ENCODE assay signal across 14 cellular contexts in the genomic region with DNA sequence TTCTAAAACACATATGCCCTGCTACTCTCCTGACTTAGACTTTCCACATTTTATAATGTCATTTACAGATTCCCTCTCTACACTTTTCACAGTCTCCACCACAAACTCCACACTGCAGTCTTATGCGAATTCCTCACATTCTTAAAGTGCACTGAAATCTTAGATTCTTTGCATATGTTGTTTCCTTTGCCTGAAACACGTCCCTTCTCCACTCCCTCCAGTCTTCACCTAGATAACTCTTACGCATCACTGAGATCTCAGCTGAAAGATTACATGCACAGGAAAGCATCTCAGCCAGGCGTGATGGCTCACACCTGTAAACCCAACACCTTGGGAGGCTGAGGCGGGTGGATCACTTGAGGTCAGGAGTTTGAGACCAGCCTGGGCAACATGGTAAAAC. TPM values are rescaled to one million over a fixed set of nuclear protein-coding genes. Genes with fewer than 3 reads are reported as not detected.
DNase-seq lines count a peak whose midpoint lies in the region; ATAC-seq and TF ChIP-seq lines count a peak whose summit lies in the region.
"Had no signal": no experiment of that assay in that cellular context is flagged by ENCODE, and none has a peak within 500 bp of the region (broad histone marks: within the 10 kb centered on the region; RNA-seq: fewer than 3 reads in every experiment).

No MANE protein-coding gene starts in this region.

- no peaks in the 10 kb centered on the region for H3K27me3 Mint-ChIP-seq in CD4-positive, alpha-beta T cell
- H3K27me3 Mint-ChIP-seq in effector memory CD8-positive, alpha-beta T cell = no peaks in the 10 kb centered on the region
- no peaks in the 10 kb centered on the region for H3K27me3 Mint-ChIP-seq in natural killer cell treated with Interleukin-12 subunit alpha and Interleukin-12 subunit beta and Interleukin-15 and Interleukin-18, amount 100 ng/mL, for 72 hours

- H3K36me3 ChIP-seq in OCI-LY7 (ENCODE audit: insufficient read depth, low read length) = peaks cover 6% of the 10 kb centered on the region; the same call in 1 of the 2 replicates
- H3K36me3 ChIP-seq in effector memory CD4-positive, alpha-beta T cell (ENCODE audit: control insufficient read depth, insufficient read depth, low read length) = no peaks in the 10 kb centered on the region
- H3K36me3 ChIP-seq: neural progenitor cell had no signal

- no peak overlapping the region for H3K4me3 Mint-ChIP-seq in CD4-positive, alpha-beta T cell
- H3K4me3 Mint-ChIP-seq in effector memory CD8-positive, alpha-beta T cell = no peak overlapping the region
- no peak overlapping the region for H3K4me3 Mint-ChIP-seq in natural killer cell treated with Interleukin-12 subunit alpha and Interleukin-12 subunit beta and Interleukin-15 and Interleukin-18, amount 100 ng/mL, for 72 hours
- H3K4me3 Mint-ChIP-seq: neural progenitor cell had no signal

- ATAC-seq in CD4-positive, alpha-beta T cell (ENCODE audit: poor library complexity) = no peak
- no peak for ATAC-seq in effector memory CD8-positive, alpha-beta T cell (replicated peaks)
- no peak for ATAC-seq in natural killer cell treated with Interleukin-12 subunit alpha and Interleukin-12 subunit beta and Interleukin-15 and Interleukin-18, amount 100 ng/mL, for 72 hours
- ATAC-seq: Panc1 had no signal

- H3K27ac Mint-ChIP-seq in CD4-positive, alpha-beta T cell = peak overlapping the region; percentile 87
- H3K27ac Mint-ChIP-seq in effector memory CD8-positive, alpha-beta T cell = peak overlapping the region; percentile 1 to 75
- peak overlapping the region; percentile 14 to 31 for H3K27ac Mint-ChIP-seq in natural killer cell treated with Interleukin-12 subunit alpha and Interleukin-12 subunit beta and Interleukin-15 and Interleukin-18, amount 100 ng/mL, for 72 hours
- H3K27ac Mint-ChIP-seq: neural progenitor cell had no signal

- no peaks in the 10 kb centered on the region for H3K9me2 ChIP-seq in OCI-LY7 (ENCODE audit: insufficient read depth, low read length)

- peaks cover 6% of the 10 kb centered on the region for H3K79me2 ChIP-seq in OCI-LY7 (ENCODE audit: insufficient read depth, low read depth, low read length)

- H3K27me3 ChIP-seq in CD4-positive, alpha-beta T cell (ENCODE audit: control insufficient read depth, insufficient read depth, low read length) = no peaks in the 10 kb centered on the region
- no peaks in the 10 kb centered on the region for H3K27me3 ChIP-seq in effector memory CD4-positive, alpha-beta T cell (replicated peaks; ENCODE audit: control insufficient read depth, insufficient read depth, low read length, poor library complexity, severe bottlenecking)

- H3K9me3 Mint-ChIP-seq in CD4-positive, alpha-beta T cell = no peaks in the 10 kb centered on the region
- no peaks in the 10 kb centered on the region for H3K9me3 Mint-ChIP-seq in effector memory CD8-positive, alpha-beta T cell
- no peaks in the 10 kb centered on the region for H3K9me3 Mint-ChIP-seq in natural killer cell treated with Interleukin-12 subunit alpha and Interleukin-12 subunit beta and Interleukin-15 and Interleukin-18, amount 100 ng/mL, for 72 hours
- H3K9me3 Mint-ChIP-seq: neural progenitor cell had no signal

- 0 out of 2 replicates have a peak overlapping the region, but pooled peaks have one; percentile 21 for H2AFZ ChIP-seq in OCI-LY7 (ENCODE audit: low read length)
- H2AFZ ChIP-seq: neural progenitor cell had no signal

- BruUV-seq in OCI-LY7 (replicated peaks; lab: Mats Ljungman, UMichigan) = no TSS peak

- POLR2A ChIA-PET in CD4-positive, alpha-beta T cell (lab: Charles Lee) = interaction anchor here (1.3 kb wide), 1 partner anchor 37 kb away, joined by 5 read pairs; a partner anchor contains a TSS
- POLR2A ChIA-PET in OCI-LY7 (lab: Charles Lee) = no interaction called here

- peaks cover 20% of the 10 kb centered on the region for H3K36me3 Mint-ChIP-seq in CD4-positive, alpha-beta T cell (ENCODE audit: low read depth)
- H3K36me3 Mint-ChIP-seq in effector memory CD8-positive, alpha-beta T cell (ENCODE audit: insufficient read depth) = peaks cover 28% of the 10 kb centered on the region
- H3K36me3 Mint-ChIP-seq in natural killer cell treated with Interleukin-12 subunit alpha and Interleukin-12 subunit beta and Interleukin-15 and Interleukin-18, amount 100 ng/mL, for 72 hours = peaks cover 4% of the 10 kb centered on the region
- H3K36me3 Mint-ChIP-seq: neural progenitor cell had no signal

- intact Hi-C loops in CD4-positive, alpha-beta T cell (cut with DNase I, micrococcal nuclease) = no loop called here
- intact Hi-C loops in OCI-LY7 (cut with micrococcal nuclease; ENCODE audit: unreplicated experiment) = no loop called here

- no peak for TF ChIP-seq CTCF in CD4-positive, alpha-beta T cell (IDR thresholded peaks at IDR 0.05)
- TF ChIP-seq CTCF in OCI-LY7 (conservative IDR thresholded peaks at IDR 0.05; ENCODE audit: low read length) = no peak

- peaks cover 55% of the 10 kb centered on the region for H3K4me1 Mint-ChIP-seq in CD4-positive, alpha-beta T cell (ENCODE audit: low read depth)
- peaks cover 39 to 46% of the 10 kb centered on the region in 2 donors for H3K4me1 Mint-ChIP-seq in effector memory CD8-positive, alpha-beta T cell (ENCODE audit: low read depth in 2 of 2)
- H3K4me1 Mint-ChIP-seq in natural killer cell treated with Interleukin-12 subunit alpha and Interleukin-12 subunit beta and Interleukin-15 and Interleukin-18, amount 100 ng/mL, for 72 hours (ENCODE audit: low read depth in 2 of 2) = peaks cover 40 to 41% of the 10 kb centered on the region in 2 donors

- CTCF ChIA-PET in CD4-positive, alpha-beta T cell (lab: Charles Lee) = no interaction called here
- CTCF ChIA-PET in OCI-LY7 (lab: Charles Lee; ENCODE audit: unreplicated experiment) = no interaction called here

- DNase-seq in CD4-positive, alpha-beta T cell = no peak
- DNase-seq in OCI-LY7 (ENCODE audit: low spot score) (peak; percentile 49), C1 segment of cervical spinal cord (lab: John Stamatoyannopoulos, UW) (no peak), NCI-H524 (lab: John Stamatoyannopoulos, UW) (no peak)
- DNase-seq in effector memory CD8-positive, alpha-beta T cell = no peak
- no peak for DNase-seq in natural killer cell treated with Interleukin-12 subunit alpha and Interleukin-12 subunit beta and Interleukin-15 and Interleukin-18, amount 100 ng/mL, for 72 hours (ENCODE audit: low spot score)
- DNase-seq in activated CD4-positive, alpha-beta T cell treated with anti-CD3 and anti-CD28 coated beads for 4 hours = no peak
- no peak for DNase-seq in effector memory CD4-positive, alpha-beta T cell
- DNase-seq: activated CD8-positive, alpha-beta memory T cell treated with anti-CD3 and anti-CD28 coated beads, Interleukin-2, amount 50 U/mL, for 48 hours; caudate nucleus; DMS 273 treated with DMSO at 0.1 percent for 48 hours; T1000 had no signal

- no peak overlapping the region for H3K27ac ChIP-seq in CD4-positive, alpha-beta T cell (ENCODE audit: low read depth, low read length)
- peak overlapping the region; percentile 42 for H3K27ac ChIP-seq in OCI-LY7 (ENCODE audit: low read depth, low read length, poor library complexity, severe bottlenecking)
- H3K27ac ChIP-seq in effector memory CD4-positive, alpha-beta T cell (ENCODE audit: insufficient read depth, low read length, poor library complexity, severe bottlenecking) = no peak overlapping the region
- H3K27ac ChIP-seq: neural progenitor cell had no signal

- H3K4me3 ChIP-seq in OCI-LY7 (ENCODE audit: low read depth, low read length, poor library complexity, severe bottlenecking) = no peak overlapping the region
- no peak overlapping the region for H3K4me3 ChIP-seq in effector memory CD4-positive, alpha-beta T cell (ENCODE audit: insufficient read depth, low read depth, low read length, poor library complexity, severe bottlenecking)
- H3K4me3 ChIP-seq: neural progenitor cell had no signal

- H3K4me1 ChIP-seq in OCI-LY7 (ENCODE audit: insufficient read depth, low read length, poor library complexity, severe bottlenecking) = peaks cover 48% of the 10 kb centered on the region
- H3K4me1 ChIP-seq in effector memory CD4-positive, alpha-beta T cell (ENCODE audit: control insufficient read depth, insufficient read depth, low read length, poor library complexity, severe bottlenecking) = peaks cover 29% of the 10 kb centered on the region
- H3K4me1 ChIP-seq: neural progenitor cell had no signal

- peak overlapping the region; percentile 42 for H3K4me2 ChIP-seq in OCI-LY7 (ENCODE audit: low read length)
- H3K4me2 ChIP-seq: neural progenitor cell had no signal

- H4K20me1 ChIP-seq in OCI-LY7 (ENCODE audit: insufficient read depth, low read length) = no peaks in the 10 kb centered on the region

- no peaks in the 10 kb centered on the region for H3K9me3 ChIP-seq in CD4-positive, alpha-beta T cell (ENCODE audit: control insufficient read depth, low read length)
- no peaks in the 10 kb centered on the region for H3K9me3 ChIP-seq in OCI-LY7 (ENCODE audit: low read length)
- no peaks in the 10 kb centered on the region for H3K9me3 ChIP-seq in effector memory CD4-positive, alpha-beta T cell (ENCODE audit: control insufficient read depth, low read length)

RNA-seq across cellular contexts. Expression of a gene that starts 3.8 kb away (rescaled TPM):
- 100 to 1,000 TPM; 354 to 370 TPM for total RNA-seq in CD4-positive, alpha-beta T cell
- total RNA-seq in OCI-LY7 (2014; rRNA removed; shearing (Covaris generic)) = 66.2 and 70.1 TPM in 2 replicates
- 105 and 111 TPM in 2 replicates for total RNA-seq in OCI-LY7 (2022)
- total RNA-seq in natural killer cell treated with Interleukin-12 subunit alpha and Interleukin-12 subunit beta and Interleukin-15 and Interleukin-18, amount 100 ng/mL, for 72 hours = 100 to 1,000 TPM; 138 to 154 TPM

RNA-seq across cellular contexts. Expression of a gene that starts 4.4 kb away (rescaled TPM):
- 100 to 1,000 TPM; 203 to 204 TPM for total RNA-seq in CD4-positive, alpha-beta T cell
- total RNA-seq in OCI-LY7 (2014; rRNA removed; shearing (Covaris generic)) = 262 and 272 TPM in 2 replicates
- total RNA-seq in OCI-LY7 (2022) = 461 and 465 TPM in 2 replicates
- total RNA-seq in natural killer cell treated with Interleukin-12 subunit alpha and Interleukin-12 subunit beta and Interleukin-15 and Interleukin-18, amount 100 ng/mL, for 72 hours = 100 to 1,000 TPM; 336 to 446 TPM

RNA-seq across cellular contexts. Expression of a gene that starts 23.9 kb away (rescaled TPM):
- total RNA-seq in CD4-positive, alpha-beta T cell = under 1 TPM; 0.31 to 0.85 TPM
- 3.9 and 4.6 TPM in 2 replicates for total RNA-seq in OCI-LY7 (2014; rRNA removed; shearing (Covaris generic))
- total RNA-seq in OCI-LY7 (2022) = 6.0 and 6.5 TPM in 2 replicates
- 1 to 10 TPM in 1 of 2 donors, under 1 TPM in 1; 0.61 to 1.0 TPM for total RNA-seq in natural killer cell treated with Interleukin-12 subunit alpha and Interleukin-12 subunit beta and Interleukin-15 and Interleukin-18, amount 100 ng/mL, for 72 hours

RNA-seq across cellular contexts. Expression of a gene that starts 28.4 kb away (rescaled TPM):
- total RNA-seq in CD4-positive, alpha-beta T cell = not detected
- 3.2 and 3.9 TPM in 2 replicates for total RNA-seq in OCI-LY7 (2014; rRNA removed; shearing (Covaris generic))
- 3.4 and 4.0 TPM in 2 replicates for total RNA-seq in OCI-LY7 (2022)
- under 1 TPM in 1 of 2 donors, not detected in 1; 0.45 TPM for total RNA-seq in natural killer cell treated with Interleukin-12 subunit alpha and Interleukin-12 subunit beta and Interleukin-15 and Interleukin-18, amount 100 ng/mL, for 72 hours

RNA-seq across cellular contexts. Expression of a gene that starts 36.8 kb away (rescaled TPM):
- total RNA-seq in CD4-positive, alpha-beta T cell = 100 to 1,000 TPM; 145 TPM
- 42.7 and 43.7 TPM in 2 replicates for total RNA-seq in OCI-LY7 (2014; rRNA removed; shearing (Covaris generic))
- 32.3 and 34.5 TPM in 2 replicates for total RNA-seq in OCI-LY7 (2022)
- total RNA-seq in natural killer cell treated with Interleukin-12 subunit alpha and Interleukin-12 subunit beta and Interleukin-15 and Interleukin-18, amount 100 ng/mL, for 72 hours = 10 to 100 TPM; 22.2 to 39.8 TPM

Comparison
In these comparisons a context has a peak if more than half of its experiments do, and no peak if none do; other contexts are left out.
1. H3K27ac Mint-ChIP-seq: peak in every context shown above with its lines; median percentile 87 in CD4-positive, alpha-beta T cell; 38 in effector memory CD8-positive, alpha-beta T cell; 22 in natural killer cell treated with Interleukin-12 subunit alpha and Interleukin-12 subunit beta and Interleukin-15 and Interleukin-18, amount 100 ng/mL, for 72 hours.